Comparison of ENCODE assay signal across 15 cellular contexts in the genomic region with DNA sequence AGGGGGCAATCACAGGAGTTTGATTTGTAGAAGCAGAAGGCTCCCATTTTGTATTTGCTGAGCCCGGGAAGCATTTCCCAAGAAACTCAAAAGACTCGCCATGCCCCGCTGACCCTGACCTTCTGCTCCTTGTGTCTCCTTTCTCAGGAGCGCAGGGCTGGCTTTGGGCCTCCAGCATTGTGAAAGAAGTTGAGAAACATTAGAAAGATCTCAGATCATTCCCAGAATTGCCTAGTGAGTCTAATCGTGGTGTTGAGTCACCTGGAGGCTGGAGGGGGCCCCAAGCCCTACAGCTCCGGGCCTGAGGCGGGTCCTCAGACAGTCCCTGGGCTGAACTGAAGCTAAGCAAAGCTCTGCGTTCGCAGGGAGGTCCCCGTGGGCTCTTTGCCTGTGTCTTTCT. TPM values are rescaled to one million over a fixed set of nuclear protein-coding genes. Genes with fewer than 3 reads are reported as not detected.
DNase-seq lines count a peak whose midpoint lies in the region; ATAC-seq, FAIRE-seq and TF ChIP-seq lines count a peak whose summit lies in the region.
"Had no signal": no experiment of that assay in that cellular context is flagged by ENCODE, and none has a peak within 500 bp of the region (broad histone marks: within the 10 kb centered on the region; RNA-seq: fewer than 3 reads in every experiment).

No MANE protein-coding gene starts in this region.

- peak; percentile 52 for ATAC-seq in K562
- ATAC-seq in activated T-helper 17 cell treated with anti-CD3 and anti-CD28 coated beads, Interleukin-2, amount 50 U/mL, for 72 hours (replicated peaks) = no peak

- H3K9me3 ChIP-seq in K562 (replicated peaks; ENCODE audit: control insufficient read depth, insufficient read depth, low read depth, low read length) = peaks cover 11% of the 10 kb centered on the region
- peaks cover 3% of the 10 kb centered on the region for H3K9me3 ChIP-seq in smooth muscle cell (replicated peaks; ENCODE audit: low read depth)
- H3K9me3 ChIP-seq: thyroid gland had no signal

- TF ChIP-seq RAD21 in K562 (CRISPR knock-in tag; conservative IDR thresholded peaks at IDR 0.05 in 1 of 2, IDR thresholded peaks at IDR 0.05 in 1 of 2) = no peak

- no peaks in the 10 kb centered on the region; the same call in 1 of the 2 replicates for H3K27me3 ChIP-seq in H7 (ENCODE audit: control insufficient read depth, insufficient read depth, low read length)
- H3K27me3 ChIP-seq in K562 (ENCODE audit: control insufficient read depth in 2 of 2, insufficient read depth in 2 of 2, low read length in 2 of 2) = no peaks in the 10 kb centered on the region
- H3K27me3 ChIP-seq in kidney epithelial cell (ENCODE audit: control insufficient read depth, insufficient read depth, low read length) = no peaks in the 10 kb centered on the region
- no peaks in the 10 kb centered on the region for H3K27me3 ChIP-seq in smooth muscle cell (ENCODE audit: low read depth)
- H3K27me3 ChIP-seq: SJSA1, thyroid gland had no signal

- FAIRE-seq in K562 (lab: Jason Lieb, UNC) = no peak

- H3K79me2 ChIP-seq in K562 (ENCODE audit: control insufficient read depth, insufficient read depth, low read length) (no peaks in the 10 kb centered on the region), smooth muscle cell (ENCODE audit: low read depth) (no peaks in the 10 kb centered on the region)

- BruUV-seq in K562 (replicated peaks; lab: Mats Ljungman, UMichigan) = no TSS peak

- CTCF ChIA-PET in K562 (lab: Yijun Ruan, JAX; ENCODE audit: low intra/inter-chr PET ratio) = interaction anchor here (0.7 kb wide), 1 partner anchor 208 kb away, joined by 5 read pairs; no protein-coding TSS in a partner anchor

- H3K36me3 ChIP-seq in H7 (replicated peaks; ENCODE audit: control insufficient read depth, insufficient read depth, low read length) (no peaks in the 10 kb centered on the region), K562 (ENCODE audit: control insufficient read depth, insufficient read depth, low read length) (no peaks in the 10 kb centered on the region), kidney epithelial cell (ENCODE audit: control insufficient read depth, insufficient read depth, low read length) (no peaks in the 10 kb centered on the region), smooth muscle cell (ENCODE audit: low read depth) (no peaks in the 10 kb centered on the region)
- H3K36me3 ChIP-seq: SJSA1, thyroid gland had no signal

- POLR2A ChIA-PET in K562 (lab: Yijun Ruan, JAX) = interaction anchor here (1.1 kb wide), 1 partner anchor 10 kb away, joined by 5 read pairs; no protein-coding TSS in a partner anchor

- no peak for TF ChIP-seq POLR2A in K562 (conservative IDR thresholded peaks at IDR 0.05)

- H3K4me3 ChIP-seq in H7 (ENCODE audit: insufficient read depth, low read depth, low read length) (no peak overlapping the region), K562 (no peak overlapping the region), kidney epithelial cell (ENCODE audit: low read depth, low read length) (no peak overlapping the region), smooth muscle cell (no peak overlapping the region)
- H3K4me3 ChIP-seq: SJSA1, thyroid gland had no signal

- intact Hi-C loops in K562 (cut with micrococcal nuclease) = loop anchor here (2.0 kb wide), 1 partner anchor 51 kb away; no protein-coding TSS in a partner anchor

- H3K27me3 Mint-ChIP-seq in activated T-helper 17 cell treated with anti-CD3 and anti-CD28 coated beads, Interleukin-2, amount 50 U/mL, for 72 hours = peaks cover 14% of the 10 kb centered on the region

- H3K9ac ChIP-seq in K562 (ENCODE audit: insufficient read depth in 1 of 2, low read depth in 2 of 2, low read length in 2 of 2) = peak overlapping the region in 1 of 2 experiments; percentile 73; a peak in 1 of 4 replicates
- H3K9ac ChIP-seq in smooth muscle cell (ENCODE audit: low read depth) = no peak overlapping the region

- no peaks in the 10 kb centered on the region for H3K36me3 Mint-ChIP-seq in activated T-helper 17 cell treated with anti-CD3 and anti-CD28 coated beads, Interleukin-2, amount 50 U/mL, for 72 hours (ENCODE audit: low read depth)

- H3K27ac ChIP-seq in K562 (ENCODE audit: extremely low read depth, low read depth, low read length) = no peak overlapping the region
- no peak overlapping the region for H3K27ac ChIP-seq in smooth muscle cell (ENCODE audit: low read depth)
- H3K27ac ChIP-seq: HL-60, SJSA1, thyroid gland had no signal

- H3K4me2 ChIP-seq in K562 (ENCODE audit: insufficient read depth, low read length) = peak overlapping the region; percentile 1; the same call in 1 of the 2 replicates
- H3K4me2 ChIP-seq in smooth muscle cell = peak overlapping the region; percentile 12

- TF ChIP-seq CTCF in K562 (IDR thresholded peaks at IDR 0.05 in 2 of 3, conservative IDR thresholded peaks at IDR 0.05 in 1 of 3; ENCODE audit: insufficient read depth in 2 of 3, low read depth in 1 of 3, low read length in 3 of 3) (no peak), kidney epithelial cell (IDR thresholded peaks at IDR 0.05; ENCODE audit: insufficient read depth, low read length, poor library complexity, severe bottlenecking) (no peak), smooth muscle cell (IDR thresholded peaks at IDR 0.05; ENCODE audit: borderline replicate concordance, insufficient read depth, poor library complexity, severe bottlenecking) (no peak)

- H3K27ac Mint-ChIP-seq in activated T-helper 17 cell treated with anti-CD3 and anti-CD28 coated beads, Interleukin-2, amount 50 U/mL, for 72 hours = no peak overlapping the region

- H3K4me1 ChIP-seq in K562 (replicated peaks in 1 of 2; ENCODE audit: control insufficient read depth in 2 of 2, insufficient read depth in 2 of 2, low read length in 2 of 2) = peaks cover 14 to 17% of the 10 kb centered on the region in 2 experiments; a peak in 4 of 5 replicates
- H3K4me1 ChIP-seq in smooth muscle cell (ENCODE audit: low read depth) = no peaks in the 10 kb centered on the region
- H3K4me1 ChIP-seq: SJSA1, thyroid gland had no signal

- H2AFZ ChIP-seq in K562 (ENCODE audit: low read depth, low read length) = peak overlapping the region; percentile 78
- H2AFZ ChIP-seq in smooth muscle cell (ENCODE audit: low read depth) = peak overlapping the region; percentile 54

- TF ChIP-seq EP300 in K562 (IDR thresholded peaks at IDR 0.05; ENCODE audit: low read length) = no peak

- no peaks in the 10 kb centered on the region for H3K9me1 ChIP-seq in K562 (ENCODE audit: control insufficient read depth, insufficient read depth, low read length)

- H3K4me1 Mint-ChIP-seq in activated T-helper 17 cell treated with anti-CD3 and anti-CD28 coated beads, Interleukin-2, amount 50 U/mL, for 72 hours = no peaks in the 10 kb centered on the region

- H3K9me3 Mint-ChIP-seq in activated T-helper 17 cell treated with anti-CD3 and anti-CD28 coated beads, Interleukin-2, amount 50 U/mL, for 72 hours = peaks cover 4% of the 10 kb centered on the region

- DNase-seq in H7 = peak; percentile 51
- peak in 3 of 4 experiments; percentile 25 to 52 (median 51) for DNase-seq in K562 (ENCODE audit: extremely low read depth in 1 of 4, low spot score in 3 of 4)
- peak; percentile 25 for DNase-seq in kidney epithelial cell (ENCODE audit: low read depth)
- no peak for DNase-seq in smooth muscle cell (lab: John Stamatoyannopoulos, UW; ENCODE audit: unreplicated experiment)
- DNase-seq in NK-92 (lab: John Stamatoyannopoulos, UW; ENCODE audit: unreplicated experiment) = no peak
- DNase-seq in activated gamma-delta T cell (lab: John Stamatoyannopoulos, UW) = no peak
- DNase-seq: activated CD4-positive, alpha-beta T cell treated with anti-CD3 and anti-CD28 coated beads for 4 hours; central memory CD4-positive, alpha-beta T cell; Kasumi-1; stimulated activated CD4-positive, alpha-beta T cell treated with anti-CD3 and anti-CD28 coated beads, Interleukin-2, amount 100 ng/mL, for 24 hours; T1000; thyroid gland had no signal

- H3K4me3 Mint-ChIP-seq in activated T-helper 17 cell treated with anti-CD3 and anti-CD28 coated beads, Interleukin-2, amount 50 U/mL, for 72 hours = no peak overlapping the region

- 39% methylated on average over 9 of the region's 10 CpGs for WGBS in K562 (ENCODE audit: insufficient coverage, low coverage, missing lambda C conversion rate)
- 78% methylated on average over 10 of the region's 10 CpGs for WGBS in smooth muscle cell (ENCODE audit: low lambda C conversion rate)

- H4K20me1 ChIP-seq in K562 (replicated peaks; ENCODE audit: control insufficient read depth, insufficient read depth, low read length) (no peaks in the 10 kb centered on the region), smooth muscle cell (ENCODE audit: low read depth) (no peaks in the 10 kb centered on the region)

- in situ Hi-C loops in K562 (cut with MboI) = loop anchor here (10.0 to 25.0 kb wide), 3 partner anchors 205 to 533 kb away; no protein-coding TSS in a partner anchor

- H3F3A ChIP-seq in smooth muscle cell (ENCODE audit: low read depth) = no peaks in the 10 kb centered on the region

RNA-seq across cellular contexts. Expression of a gene that starts 10.9 kb away (rescaled TPM):
- 0.55 and 1.2 TPM in 2 replicates for total RNA-seq in H7 (2014; rRNA removed; shearing (Covaris generic))
- total RNA-seq in K562 (2011; cell fraction: chromatin; rRNA removed; ENCODE audit: low replicate concordance) = 3.6 and 5.8 TPM in 2 replicates
- 2.3 and 3.3 TPM in 2 replicates for total RNA-seq in K562 (2011; cell fraction: nucleolus; rRNA removed)
- 3.5 and 4.7 TPM in 2 replicates for total RNA-seq in K562 (2011; cell fraction: nucleoplasm; rRNA removed)
- total RNA-seq in K562 (2014; rRNA removed) (0.54 and 0.73 TPM in 2 replicates), K562 (2014; rRNA removed; fragmentation: Illumina TruSeq; extraction: Trizol) (0.48 and 0.76 TPM in 2 replicates), K562 (2015; rRNA removed; fragmentation: Illumina TruSeq; extraction: Trizol) (0.30 and 0.54 TPM in 2 replicates), K562 (2021) (0.87 and 1.0 TPM in 2 replicates), kidney epithelial cell (0.88 and 1.1 TPM in 2 replicates), smooth muscle cell (3.0 and 3.2 TPM in 2 replicates)
- polyA plus RNA-seq in K562 (2011; rRNA removed) (1.8 and 2.8 TPM in 2 replicates), K562 (2014; fragmentation: Illumina TruSeq; extraction: Trizol) (0.79 and 0.91 TPM in 2 replicates), K562 (2014; fragmentation: Nextera tagmentation; extraction: Ambion mirVana) (under 1 TPM; 0.15 TPM), K562 (2014; rRNA removed) (1.2 and 2.0 TPM in 2 replicates), smooth muscle cell (1.8 and 2.6 TPM in 2 replicates)
- polyA plus RNA-seq in K562 (2011; cell fraction: cytosol; rRNA removed) = 2.3 and 2.8 TPM in 2 replicates
- 4.7 and 6.2 TPM in 2 replicates for polyA plus RNA-seq in K562 (2011; cell fraction: nucleus; rRNA removed)
- polyA plus RNA-seq in K562 (2012) = 1.2 and 4.7 TPM in 2 replicates
- polyA minus RNA-seq in K562 (2011; rRNA and poly(A)+ RNA removed) = 1.0 and 1.1 TPM in 2 replicates
- polyA minus RNA-seq in K562 (2011; cell fraction: cytosol; rRNA and poly(A)+ RNA removed) = 1.1 and 1.3 TPM in 2 replicates
- polyA minus RNA-seq in K562 (2011; cell fraction: nucleus; rRNA and poly(A)+ RNA removed) = 1.00 and 1.2 TPM in 2 replicates
- total RNA-seq in activated T-helper 17 cell treated with anti-CD3 and anti-CD28 coated beads, Interleukin-2, amount 50 U/mL, for 72 hours = under 1 TPM; 0.78 to 0.82 TPM

RNA-seq across cellular contexts. Expression of a gene that starts 37.2 kb away (rescaled TPM):
- total RNA-seq in H7 (2014; rRNA removed; shearing (Covaris generic)) = 67.8 and 82.8 TPM in 2 replicates
- 45.7 and 67.9 TPM in 2 replicates for total RNA-seq in K562 (2011; cell fraction: chromatin; rRNA removed; ENCODE audit: low replicate concordance)
- total RNA-seq in K562 (2011; cell fraction: nucleolus; rRNA removed) = 38.2 and 43.0 TPM in 2 replicates
- total RNA-seq in K562 (2011; cell fraction: nucleoplasm; rRNA removed) = 44.9 and 65.0 TPM in 2 replicates
- total RNA-seq in K562 (2014; rRNA removed) = 63.3 and 68.2 TPM in 2 replicates
- total RNA-seq in K562 (2014; rRNA removed; fragmentation: Illumina TruSeq; extraction: Trizol) = 82.2 and 82.3 TPM in 2 replicates
- total RNA-seq in K562 (2015; rRNA removed; fragmentation: Illumina TruSeq; extraction: Trizol) = 69.4 and 78.0 TPM in 2 replicates
- total RNA-seq in K562 (2021) = 64.0 and 67.0 TPM in 2 replicates
- 69.3 and 90.9 TPM in 2 replicates for polyA plus RNA-seq in K562 (2011; rRNA removed)
- 29.7 and 50.4 TPM in 2 replicates for polyA plus RNA-seq in K562 (2011; cell fraction: cytosol; rRNA removed)
- polyA plus RNA-seq in K562 (2011; cell fraction: nucleus; rRNA removed) = 38.0 and 51.2 TPM in 2 replicates
- 55.9 and 83.1 TPM in 2 replicates for polyA plus RNA-seq in K562 (2012)
- 83.4 and 102 TPM in 2 replicates for polyA plus RNA-seq in K562 (2014; fragmentation: Illumina TruSeq; extraction: Trizol)
- 100 to 1,000 TPM in 1 of 2 experiments, 10 to 100 TPM in 1; 56.4 to 100 TPM for polyA plus RNA-seq in K562 (2014; fragmentation: Nextera tagmentation; extraction: Ambion mirVana)
- 91.1 and 123 TPM in 2 replicates for polyA plus RNA-seq in K562 (2014; rRNA removed)
- polyA minus RNA-seq in K562 (2011; rRNA and poly(A)+ RNA removed) = 69.1 and 71.9 TPM in 2 replicates
- 19.2 and 22.1 TPM in 2 replicates for polyA minus RNA-seq in K562 (2011; cell fraction: cytosol; rRNA and poly(A)+ RNA removed)
- 25.2 and 39.8 TPM in 2 replicates for polyA minus RNA-seq in K562 (2011; cell fraction: nucleus; rRNA and poly(A)+ RNA removed)
- 51.1 and 62.2 TPM in 2 replicates for total RNA-seq in kidney epithelial cell
- total RNA-seq in smooth muscle cell = 47.0 and 55.0 TPM in 2 replicates
- 69.3 and 78.6 TPM in 2 replicates for polyA plus RNA-seq in smooth muscle cell
- 10 to 100 TPM; 68.1 to 89.0 TPM for total RNA-seq in activated T-helper 17 cell treated with anti-CD3 and anti-CD28 coated beads, Interleukin-2, amount 50 U/mL, for 72 hours

RNA-seq across cellular contexts. Expression of a gene that starts 50.1 kb away (rescaled TPM):
- 3.5 and 4.8 TPM in 2 replicates for total RNA-seq in H7 (2014; rRNA removed; shearing (Covaris generic))
- 21.6 and 62.0 TPM in 2 replicates for total RNA-seq in K562 (2011; cell fraction: chromatin; rRNA removed; ENCODE audit: low replicate concordance)
- 25.8 and 34.5 TPM in 2 replicates for total RNA-seq in K562 (2011; cell fraction: nucleolus; rRNA removed)
- 24.9 and 29.2 TPM in 2 replicates for total RNA-seq in K562 (2011; cell fraction: nucleoplasm; rRNA removed)
- 6.8 and 8.4 TPM in 2 replicates for total RNA-seq in K562 (2014; rRNA removed)
- 3.0 and 3.3 TPM in 2 replicates for total RNA-seq in K562 (2014; rRNA removed; fragmentation: Illumina TruSeq; extraction: Trizol)
- 3.8 and 4.5 TPM in 2 replicates for total RNA-seq in K562 (2015; rRNA removed; fragmentation: Illumina TruSeq; extraction: Trizol)
- total RNA-seq in K562 (2021) = 10.5 and 11.7 TPM in 2 replicates
- 4.0 and 4.8 TPM in 2 replicates for polyA plus RNA-seq in K562 (2011; rRNA removed)
- polyA plus RNA-seq in K562 (2011; cell fraction: cytosol; rRNA removed) = 3.0 and 7.4 TPM in 2 replicates
- polyA plus RNA-seq in K562 (2011; cell fraction: nucleus; rRNA removed) = 17.2 and 37.9 TPM in 2 replicates
- polyA plus RNA-seq in K562 (2012) = 6.7 and 10.6 TPM in 2 replicates
- polyA plus RNA-seq in K562 (2014; fragmentation: Illumina TruSeq; extraction: Trizol) = 3.7 and 4.9 TPM in 2 replicates
- polyA plus RNA-seq in K562 (2014; fragmentation: Nextera tagmentation; extraction: Ambion mirVana) = under 1 TPM; 0.35 to 0.52 TPM
- 8.1 and 8.6 TPM in 2 replicates for polyA plus RNA-seq in K562 (2014; rRNA removed)
- polyA minus RNA-seq in K562 (2011; rRNA and poly(A)+ RNA removed) = 2.2 and 4.0 TPM in 2 replicates
- polyA minus RNA-seq in K562 (2011; cell fraction: cytosol; rRNA and poly(A)+ RNA removed) = 1.9 and 4.6 TPM in 2 replicates
- polyA minus RNA-seq in K562 (2011; cell fraction: nucleus; rRNA and poly(A)+ RNA removed) = 11.0 and 16.4 TPM in 2 replicates
- 28.6 and 33.8 TPM in 2 replicates for total RNA-seq in kidney epithelial cell
- 3.3 and 3.7 TPM in 2 replicates for total RNA-seq in smooth muscle cell
- 8.6 and 10.8 TPM in 2 replicates for polyA plus RNA-seq in smooth muscle cell
- 1 to 10 TPM; 6.0 to 9.7 TPM for total RNA-seq in activated T-helper 17 cell treated with anti-CD3 and anti-CD28 coated beads, Interleukin-2, amount 50 U/mL, for 72 hours

Comparison
In these comparisons a context has a peak if more than half of its experiments do, and no peak if none do; other contexts are left out.
1. DNase-seq: peak in H7 (single experiment), K562 (3 of 4) and kidney epithelial cell (single experiment); none in smooth muscle cell (single experiment), NK-92 (single experiment) and activated gamma-delta T cell (single experiment).